ENCODE assay signal across 8 cellular contexts in the genomic region with DNA sequence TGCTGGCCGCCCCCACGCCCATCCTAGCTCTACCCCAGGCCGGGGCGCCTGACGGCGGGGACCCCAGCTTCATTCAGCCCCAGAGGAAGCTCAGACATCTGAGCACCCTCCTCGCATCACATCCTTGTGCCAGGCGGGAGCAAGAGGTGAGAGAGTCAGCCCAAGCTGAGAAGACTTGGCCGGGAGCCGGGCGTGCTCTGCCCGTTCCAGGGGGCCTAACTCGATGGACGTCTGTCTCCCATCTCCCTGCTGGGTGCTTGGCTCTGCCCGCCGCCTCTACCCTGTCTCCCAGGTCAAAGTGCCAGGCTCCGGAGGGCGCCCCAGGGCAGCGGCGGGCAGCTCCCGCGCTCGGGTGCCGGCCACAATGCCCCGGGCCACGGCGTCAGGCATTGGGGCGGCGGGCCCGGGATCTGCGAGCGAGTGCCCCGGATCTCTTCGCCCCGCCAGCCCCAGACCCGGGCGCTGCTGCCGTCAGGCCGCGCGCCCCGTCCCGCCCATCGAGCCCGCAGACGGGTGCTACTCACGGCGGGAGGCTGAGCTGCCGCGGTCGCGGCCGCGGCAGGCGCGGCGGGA. TPM values are rescaled to one million over a fixed set of nuclear protein-coding genes. Genes with fewer than 3 reads are reported as not detected.
A peak's percentile ranks its signal among the peaks of the same experiment; 100 is the strongest.
DNase-seq lines count a peak whose midpoint lies in the region; ATAC-seq, FAIRE-seq and TF ChIP-seq lines count a peak whose summit lies in the region.

No MANE protein-coding gene starts in this region.

- no peaks in the 10 kb centered on the region for H3K36me3 ChIP-seq in prostate gland

- ATAC-seq in HG02571 (IDR thresholded peaks at IDR 0.05; ENCODE audit: unreplicated experiment) (peak; percentile 20), WTC11 (peak; percentile 46)

- no peak for FAIRE-seq in GM12891 (lab: Jason Lieb, UNC)

- POLR2A ChIA-PET in WTC11 (lab: Charles Lee): interaction anchor here (1.1 to 1.7 kb wide), 2 partner anchors 9 to 186 kb away, joined by 3 read pairs; no protein-coding TSS in a partner anchor

- H3K4me3 Mint-ChIP-seq in WTC11: peak overlapping the region; percentile 66

- peak overlapping the region in 1 of 2 donors; percentile 4 for H3K27ac ChIP-seq in prostate gland

- WGBS in prostate gland: 11% methylated on average over 57 of the region's 57 CpGs

- CTCF ChIA-PET in WTC11 (lab: Charles Lee): interaction anchor here (0.5 to 3.0 kb wide), 37 partner anchors 7 to 449 kb away, joined by 3 to 57 read pairs (median 5); partner anchors contain the start of genes CIAO2A and FBXL22

- no peaks in the 10 kb centered on the region for H3K9me3 Mint-ChIP-seq in WTC11

- peak overlapping the region; percentile 50 to 63 for H3K4me3 ChIP-seq in prostate gland

- TF ChIP-seq POLR2A in GM12891 (IDR thresholded peaks at IDR 0.05; ENCODE audit: low read depth, low read length): no peak
- no peak for TF ChIP-seq POLR2A in prostate gland (IDR thresholded peaks at IDR 0.05)

- no peak overlapping the region for H3K27ac Mint-ChIP-seq in WTC11

- no peaks in the 10 kb centered on the region for H3K4me1 ChIP-seq in prostate gland (replicated peaks)

- no peaks in the 10 kb centered on the region for H3K27me3 ChIP-seq in prostate gland (replicated peaks; ENCODE audit: insufficient read depth)

- TF ChIP-seq CTCF in WTC11 (IDR thresholded peaks at IDR 0.05) (no peak), prostate gland (IDR thresholded peaks at IDR 0.05) (no peak)

- peaks cover 7% of the 10 kb centered on the region for H3K4me1 Mint-ChIP-seq in WTC11

- no peaks in the 10 kb centered on the region for H3K36me3 Mint-ChIP-seq in WTC11

- intact Hi-C loops in prostate gland (cut with DNase I): loop anchor here (5.0 to 10.0 kb wide), 2 partner anchors 101 to 294 kb away; no protein-coding TSS in a partner anchor

- DNase-seq in GM12891 (ENCODE audit: insufficient read length, low spot score) (peak; percentile 64), WTC11 (ENCODE audit: low spot score) (no peak), globus pallidus (ENCODE audit: low spot score) (peak; percentile 42), prostate gland (ENCODE audit: low spot score) (no peak), kidney glomerular epithelial cell (lab: John Stamatoyannopoulos, UW) (no peak), ureter (ENCODE audit: low spot score) (no peak), cerebellar cortex (ENCODE audit: low spot score) (no peak)

- H3K9me3 ChIP-seq in prostate gland: no peaks in the 10 kb centered on the region

- peaks cover 51% of the 10 kb centered on the region for H3K27me3 Mint-ChIP-seq in WTC11 (ENCODE audit: low read depth)

TF ChIP-seq in GM12891, 5 proteins besides CTCF, POLR2A, EP300 and RAD21:
- no peak for TF ChIP-seq PAX5 (IDR thresholded peaks at IDR 0.05; ENCODE audit: insufficient read depth, low read length, severe bottlenecking)
- no peak for TF ChIP-seq POU2F2 (IDR thresholded peaks at IDR 0.05; ENCODE audit: low read depth, low read length)
- no peak for TF ChIP-seq SPI1 (IDR thresholded peaks at IDR 0.05; ENCODE audit: low read depth, low read length)
- TF ChIP-seq TAF1 (IDR thresholded peaks at IDR 0.05; ENCODE audit: low read depth, low read length): no peak
- no peak for TF ChIP-seq POLR2AphosphoS5 (IDR thresholded peaks at IDR 0.05; ENCODE audit: low read depth, low read length)

TF ChIP-seq in WTC11, 78 proteins besides CTCF, POLR2A, EP300 and RAD21:
- TF ChIP-seq FOXP1 (CRISPR knock-in tag; IDR thresholded peaks at IDR 0.05; ENCODE audit: borderline replicate concordance): 0 out of 2 replicates have a peak, but pooled peaks have one; percentile 53
- TF ChIP-seq, protein P1, sequence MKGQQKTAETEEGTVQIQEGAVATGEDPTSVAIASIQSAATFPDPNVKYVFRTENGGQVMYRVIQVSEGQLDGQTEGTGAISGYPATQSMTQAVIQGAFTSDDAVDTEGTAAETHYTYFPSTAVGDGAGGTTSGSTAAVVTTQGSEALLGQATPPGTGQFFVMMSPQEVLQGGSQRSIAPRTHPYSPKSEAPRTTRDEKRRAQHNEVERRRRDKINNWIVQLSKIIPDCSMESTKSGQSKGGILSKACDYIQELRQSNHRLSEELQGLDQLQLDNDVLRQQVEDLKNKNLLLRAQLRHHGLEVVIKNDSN (CRISPR knock-in tag; IDR thresholded peaks at IDR 0.05): no peak
- TF ChIP-seq RELA (CRISPR knock-in tag; IDR thresholded peaks at IDR 0.05; ENCODE audit: borderline replicate concordance): 0 out of 2 replicates have a peak, but pooled peaks have one; percentile 27

RNA-seq across cellular contexts. Expression of gene DAPK2, which starts 0.4 kb away (rescaled TPM):
- polyA plus RNA-seq in GM12891 (2012; ENCODE audit: low read depth, missing spikeins): 6.0 TPM
- 1.0 to 2.3 TPM (median 1.5 TPM) in 3 replicates for total RNA-seq in WTC11 (2021)
- total RNA-seq in prostate gland: 10 to 100 TPM; 13.8 to 40.4 TPM
- 9.0 TPM for total RNA-seq in ureter

RNA-seq across cellular contexts. Expression of gene CIAO2A, which starts 47.8 kb away (rescaled TPM):
- 117 TPM for polyA plus RNA-seq in GM12891 (2012; ENCODE audit: low read depth, missing spikeins)
- total RNA-seq in WTC11 (2021): 67.6 to 73.6 TPM (median 72.3 TPM) in 3 replicates
- 100 to 1,000 TPM in 1 of 2 donors, 10 to 100 TPM in 1; 47.2 to 133 TPM for total RNA-seq in prostate gland
- 35.5 TPM for total RNA-seq in ureter

RNA-seq across cellular contexts. Expression of gene SNX1, which starts 49.9 kb away (rescaled TPM):
- polyA plus RNA-seq in GM12891 (2012; ENCODE audit: low read depth, missing spikeins): 63.0 TPM
- 60.2 to 65.7 TPM (median 61.8 TPM) in 3 replicates for total RNA-seq in WTC11 (2021)
- 100 to 1,000 TPM; 109 to 110 TPM for total RNA-seq in prostate gland
- 162 TPM for total RNA-seq in ureter

Comparison
In these comparisons a context has a peak if more than half of its experiments do, and no peak if none do; other contexts are left out.
1. DNase-seq: peak in GM12891 (single experiment) and globus pallidus (single experiment); none in WTC11 (single experiment), prostate gland (single experiment), kidney glomerular epithelial cell (single experiment), ureter (single experiment) and cerebellar cortex (single experiment).